Comparison of ENCODE assay signal across 18 cellular contexts in genomic region chr5:350355-350754, GRCh38. TPM values are rescaled to one million over a fixed set of nuclear protein-coding genes. Genes with fewer than 3 reads are reported as not detected.
DNase-seq lines count a peak whose midpoint lies in the region; FAIRE-seq and TF ChIP-seq lines count a peak whose summit lies in the region.
"Had no signal": no experiment of that assay in that cellular context is flagged by ENCODE, and none has a peak within 500 bp of the region (broad histone marks: within the 10 kb centered on the region; RNA-seq: fewer than 3 reads in every experiment).

No MANE protein-coding gene starts in this region.

- FAIRE-seq in keratinocyte (lab: Jason Lieb, UNC), result no peak
- FAIRE-seq: A204.1 had no signal

- H3K79me2 ChIP-seq in keratinocyte (ENCODE audit: control insufficient read depth, insufficient read depth, low read length), result no peaks in the 10 kb centered on the region

- H3K4me1 ChIP-seq in HEK293 (ENCODE audit: control insufficient read depth, insufficient read depth, low read length) (no peaks in the 10 kb centered on the region), keratinocyte (ENCODE audit: control insufficient read depth, extremely low read depth, insufficient read depth, low read length) (no peaks in the 10 kb centered on the region)
- H3K4me1 ChIP-seq: colonic mucosa, left ventricle myocardium inferior had no signal

- H3K4me2 ChIP-seq in keratinocyte (ENCODE audit: control insufficient read depth, extremely low read depth, insufficient read depth, low read depth, low read length), result no peak overlapping the region

- CTCF ChIA-PET in HEK293 (lab: Yijun Ruan, JAX), result interaction anchor here (0.7 to 1.4 kb wide), 6 partner anchors 11 to 304 kb away, joined by 3 to 7 read pairs (median 4); no protein-coding TSS in a partner anchor

- H3K9me1 ChIP-seq in keratinocyte (ENCODE audit: control insufficient read depth, extremely low read depth, insufficient read depth, low read length), result no peaks in the 10 kb centered on the region

- no peak overlapping the region for H3K27ac ChIP-seq in HEK293 (ENCODE audit: extremely low read depth, low read depth, low read length)
- H3K27ac ChIP-seq in keratinocyte (ENCODE audit: control insufficient read depth, insufficient read depth, low read length), result no peak overlapping the region
- H3K27ac ChIP-seq: colonic mucosa, left ventricle myocardium inferior had no signal

- H3K36me3 ChIP-seq in HEK293 (ENCODE audit: control insufficient read depth in 2 of 2, insufficient read depth in 1 of 2, low read length in 2 of 2) (no peaks in the 10 kb centered on the region), keratinocyte (ENCODE audit: control insufficient read depth in 2 of 2, extremely low read depth in 1 of 2, insufficient read depth in 2 of 2, low read length in 2 of 2) (no peaks in the 10 kb centered on the region)
- H3K36me3 ChIP-seq: colonic mucosa, left ventricle myocardium inferior had no signal

- no peaks in the 10 kb centered on the region for H4K20me1 ChIP-seq in keratinocyte (ENCODE audit: control insufficient read depth, extremely low read depth, insufficient read depth, low read length)

- no peak overlapping the region for H2AFZ ChIP-seq in keratinocyte (ENCODE audit: control insufficient read depth, low read length)

- DNase-seq in NCI-H748 (lab: John Stamatoyannopoulos, UW; ENCODE audit: unreplicated experiment), result peak; percentile 36
- DNase-seq in NCI-H748 treated with DMSO at 0.1 percent for 48 hours (lab: John Stamatoyannopoulos, UW), result no peak
- DNase-seq in activated CD8-positive, alpha-beta memory T cell treated with anti-CD3 and anti-CD28 coated beads, Interleukin-2, amount 50 U/mL, for 48 hours, result peak; percentile 53
- DNase-seq in keratinocyte (ENCODE audit: low read depth, low spot score), result no peak
- no peak for DNase-seq in LoVo (ENCODE audit: low spot score)
- DNase-seq in DMS79 treated with DMSO at 0.1 percent for 48 hours (lab: John Stamatoyannopoulos, UW), result no peak
- no peak for DNase-seq in H4 (ENCODE audit: low spot score)
- DNase-seq: activated CD4-positive, alpha-beta T cell treated with anti-CD3 and anti-CD28 coated beads for 1 hour; activated naive CD4-positive, alpha-beta T cell treated with Interleukin-2 at 50 U/mL for 16 hours; colonic mucosa; DMS79; foreskin melanocyte; left ventricle myocardium inferior; MV-4-11; NCI-H524; trophoblast cell had no signal

- peaks cover 7% of the 10 kb centered on the region for H3K27me3 ChIP-seq in keratinocyte (ENCODE audit: control insufficient read depth, extremely low read depth, insufficient read depth, low read length)
- H3K27me3 ChIP-seq: colonic mucosa had no signal

- H3K9ac ChIP-seq in keratinocyte (ENCODE audit: control insufficient read depth, extremely low read depth, insufficient read depth, low read length), result no peak overlapping the region

- H3K4me3 ChIP-seq in HEK293 (ENCODE audit: low read depth, low read length), result no peak overlapping the region
- H3K4me3 ChIP-seq in keratinocyte (ENCODE audit: control insufficient read depth in 2 of 3, extremely low read depth in 1 of 3, insufficient read depth in 2 of 3, low read depth in 1 of 3, low read length in 3 of 3), result no peak overlapping the region
- H3K4me3 ChIP-seq: colonic mucosa, left ventricle myocardium inferior had no signal

- H3K9me3 ChIP-seq in HEK293 (ENCODE audit: control insufficient read depth, insufficient read depth, low read depth, low read length), result no peaks in the 10 kb centered on the region
- H3K9me3 ChIP-seq in keratinocyte (ENCODE audit: control insufficient read depth, low read depth, low read length), result no peaks in the 10 kb centered on the region
- H3K9me3 ChIP-seq: colonic mucosa, left ventricle myocardium inferior had no signal

- dilution Hi-C loops in keratinocyte (cut with MboI; ENCODE audit: extremely low pct_ligation_motif_present, low sequenced_read_pairs), result no loop called here

- POLR2A ChIA-PET in HEK293 (lab: Yijun Ruan, JAX), result interaction anchor here (0.6 kb wide), 1 partner anchor 23 kb away, joined by 3 read pairs; no protein-coding TSS in a partner anchor

- peak; percentile 44 for TF ChIP-seq CTCF in HEK293 (tag by site-specific recombination; IDR thresholded peaks at IDR 0.05)
- peak; percentile 12 to 36 (median 30) for TF ChIP-seq CTCF in keratinocyte (optimal IDR thresholded peaks at IDR 0.05 in 1 of 3, IDR thresholded peaks at IDR 0.05 in 1 of 3, conservative IDR thresholded peaks at IDR 0.05 in 1 of 3; ENCODE audit: extremely low read depth in 1 of 3, insufficient read depth in 2 of 3, low read length in 3 of 3)

TF ChIP-seq in HEK293, 187 proteins besides CTCF, POLR2A, EP300 and RAD21:
- TF ChIP-seq ZBTB8A (tag by site-specific recombination; IDR thresholded peaks at IDR 0.05) (no peak), ZNF404 (tag by site-specific recombination; IDR thresholded peaks at IDR 0.05) (no peak), IKZF3 (tag by site-specific recombination; IDR thresholded peaks at IDR 0.05) (no peak), ZNF311 (tag by site-specific recombination; IDR thresholded peaks at IDR 0.05; ENCODE audit: borderline replicate concordance) (no peak), ZNF302 (tag by site-specific recombination; IDR thresholded peaks at IDR 0.05; ENCODE audit: low read depth) (no peak), BCL6B (tag by site-specific recombination; IDR thresholded peaks at IDR 0.05) (no peak)
TF ChIP-seq in HEK293: peak in this region for 0.

RNA-seq across cellular contexts. Expression of gene AHRR, which starts 28.8 kb away (rescaled TPM):
- polyA plus RNA-seq in keratinocyte, result 0.23 to 0.51 TPM (median 0.24 TPM) in 3 replicates
- polyA plus RNA-seq in keratinocyte (2011; ENCODE audit: low read depth), result 0.40 TPM
- polyA plus RNA-seq in keratinocyte (2011; cell fraction: cytosol; rRNA removed), result 0.16 and 0.26 TPM in 2 replicates
- polyA plus RNA-seq in keratinocyte (2011; cell fraction: nucleus; rRNA removed), result 0.61 and 0.84 TPM in 2 replicates
- 0.59 and 0.64 TPM in 2 replicates for polyA plus RNA-seq in keratinocyte (2012; ENCODE audit: low replicate concordance)
- polyA minus RNA-seq in keratinocyte, result 0.20 to 0.59 TPM (median 0.42 TPM) in 3 replicates
- polyA minus RNA-seq in keratinocyte (2011; cell fraction: cytosol; rRNA and poly(A)+ RNA removed), result 0.38 TPM
- 0.32 and 2.1 TPM in 2 replicates for polyA minus RNA-seq in keratinocyte (2011; cell fraction: nucleus; rRNA and poly(A)+ RNA removed)
- total RNA-seq in H4 (2014; rRNA removed; shearing (Covaris generic)), result 10.8 and 12.9 TPM in 2 replicates

Comparison
In these comparisons a context has a peak if more than half of its experiments do, and no peak if none do; other contexts are left out.
1. DNase-seq: peak in NCI-H748 (single experiment) and activated CD8-positive, alpha-beta memory T cell treated with anti-CD3 and anti-CD28 coated beads, Interleukin-2, amount 50 U/mL, for 48 hours (single experiment); none in NCI-H748 treated with DMSO at 0.1 percent for 48 hours (single experiment), keratinocyte (single experiment), LoVo (single experiment), DMS79 treated with DMSO at 0.1 percent for 48 hours (single experiment) and H4 (single experiment).